Comparison of ENCODE assay signal across 8 cellular contexts in the genomic region with DNA sequence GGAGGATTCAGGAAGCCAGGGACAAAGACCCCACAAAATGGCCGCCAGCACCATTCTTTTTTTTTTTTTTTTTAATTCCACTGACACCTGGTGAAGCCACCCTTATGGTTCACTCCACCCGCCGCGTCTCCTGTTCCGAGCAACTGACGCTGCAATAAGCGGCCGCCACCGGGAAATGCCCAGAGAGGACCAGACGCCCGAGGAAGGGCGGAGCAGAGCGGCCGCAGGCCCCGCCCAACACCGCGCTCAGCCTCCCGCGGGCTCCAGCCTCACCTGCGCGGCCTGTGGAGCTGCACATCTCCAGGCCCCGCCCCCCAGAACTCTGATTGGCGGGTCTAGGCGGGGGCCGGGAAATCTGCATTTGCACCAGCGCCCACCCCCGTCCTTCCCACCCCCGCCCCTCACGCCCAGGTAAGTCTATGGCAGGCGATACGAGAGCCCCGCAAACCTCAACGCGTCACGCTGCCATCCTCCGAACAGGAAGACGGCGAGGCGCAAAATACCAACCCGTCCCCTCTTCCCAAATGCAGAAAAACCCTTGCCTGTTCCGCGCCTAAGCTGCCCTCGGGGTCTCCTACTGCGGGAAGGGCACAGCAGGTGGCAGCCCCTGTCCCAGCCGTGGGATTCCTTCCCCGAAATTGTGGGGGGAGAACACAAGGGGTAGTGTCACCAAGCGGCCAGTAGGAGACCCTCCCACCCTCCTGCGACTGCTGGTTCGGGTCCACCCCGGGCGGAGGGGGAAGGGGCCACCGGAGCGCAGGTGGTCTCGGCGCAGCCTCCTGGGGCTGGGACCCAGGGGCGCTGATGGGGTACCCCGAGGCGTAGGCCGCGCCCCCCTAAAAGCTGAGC. TPM values are rescaled to one million over a fixed set of nuclear protein-coding genes. Genes with fewer than 3 reads are reported as not detected.
DNase-seq lines count a peak whose midpoint lies in the region; ATAC-seq and TF ChIP-seq lines count a peak whose summit lies in the region.

No MANE protein-coding gene starts in this region.

- peak; percentile 64 for TF ChIP-seq CTCF in HFFc6 (IDR thresholded peaks at IDR 0.05)
- TF ChIP-seq CTCF in neutrophil (IDR thresholded peaks at IDR 0.05) = no peak
- peak; percentile 22 to 36 for TF ChIP-seq CTCF in tibial artery (IDR thresholded peaks at IDR 0.05)

- H3K4me3 Mint-ChIP-seq in HFFc6 = peak overlapping the region; percentile 86
- peak overlapping the region; percentile 65 for H3K4me3 Mint-ChIP-seq in activated naive CD4-positive, alpha-beta T cell treated with anti-CD3 and anti-CD28 coated beads, Interleukin-2, amount 50 U/mL, for 24 hours

- ATAC-seq in Right ventricle myocardium superior (ENCODE audit: poor library complexity) (peak; percentile 97), HG03565 (IDR thresholded peaks at IDR 0.05; ENCODE audit: unreplicated experiment) (no peak)

- H3K4me3 ChIP-seq in BLaER1 = peak overlapping the region; percentile 62
- peak overlapping the region; percentile 64 to 84 for H3K4me3 ChIP-seq in neutrophil (ENCODE audit: low read depth in 1 of 2, low read length in 1 of 2)
- peak overlapping the region; percentile 78 to 96 for H3K4me3 ChIP-seq in tibial artery

- H3K9me3 Mint-ChIP-seq in HFFc6 = no peaks in the 10 kb centered on the region
- no peaks in the 10 kb centered on the region for H3K9me3 Mint-ChIP-seq in activated naive CD4-positive, alpha-beta T cell treated with anti-CD3 and anti-CD28 coated beads, Interleukin-2, amount 50 U/mL, for 24 hours

- H3K9ac ChIP-seq in BLaER1 = no peak overlapping the region

- H3K27me3 Mint-ChIP-seq in HFFc6 (ENCODE audit: insufficient read depth) = no peaks in the 10 kb centered on the region
- H3K27me3 Mint-ChIP-seq in activated naive CD4-positive, alpha-beta T cell treated with anti-CD3 and anti-CD28 coated beads, Interleukin-2, amount 50 U/mL, for 24 hours = peaks cover 31% of the 10 kb centered on the region

- H3K9me3 ChIP-seq in BLaER1 (0 out of 2 replicates have a peak, but pooled peaks cover 4% of the 10 kb centered on the region), neutrophil (no peaks in the 10 kb centered on the region), tibial artery (no peaks in the 10 kb centered on the region)

- H3K36me3 Mint-ChIP-seq in HFFc6 (ENCODE audit: low read depth) = no peaks in the 10 kb centered on the region
- H3K36me3 Mint-ChIP-seq in activated naive CD4-positive, alpha-beta T cell treated with anti-CD3 and anti-CD28 coated beads, Interleukin-2, amount 50 U/mL, for 24 hours = no peaks in the 10 kb centered on the region

- H3K27ac Mint-ChIP-seq in HFFc6 = no peak overlapping the region
- H3K27ac Mint-ChIP-seq in activated naive CD4-positive, alpha-beta T cell treated with anti-CD3 and anti-CD28 coated beads, Interleukin-2, amount 50 U/mL, for 24 hours = no peak overlapping the region

- peaks cover 24% of the 10 kb centered on the region for H3K4me1 Mint-ChIP-seq in HFFc6 (ENCODE audit: low read depth)
- H3K4me1 Mint-ChIP-seq in activated naive CD4-positive, alpha-beta T cell treated with anti-CD3 and anti-CD28 coated beads, Interleukin-2, amount 50 U/mL, for 24 hours = peaks cover 9% of the 10 kb centered on the region

- H4K20me1 ChIP-seq in BLaER1 = no peaks in the 10 kb centered on the region

- H3K27me3 ChIP-seq in BLaER1 = no peaks in the 10 kb centered on the region
- H3K27me3 ChIP-seq in neutrophil = peaks cover 50% of the 10 kb centered on the region
- H3K27me3 ChIP-seq in tibial artery = no peaks in the 10 kb centered on the region

- H3K36me3 ChIP-seq in BLaER1 (no peaks in the 10 kb centered on the region), neutrophil (no peaks in the 10 kb centered on the region), tibial artery (no peaks in the 10 kb centered on the region)

- peak overlapping the region; percentile 65 for H3K4me2 ChIP-seq in BLaER1

- H3K27ac ChIP-seq in BLaER1 = no peak overlapping the region
- H3K27ac ChIP-seq in neutrophil = peak overlapping the region; percentile 31
- peak overlapping the region; percentile 76 to 87 for H3K27ac ChIP-seq in tibial artery

- intact Hi-C loops in Right ventricle myocardium superior (cut with DNase I) = no loop called here
- intact Hi-C loops in tibial artery (cut with DNase I; ENCODE audit: low total_unique reads) = no loop called here

- DNase-seq in HFFc6 (no peak), NCI-H82 treated with DMSO at 0.1 percent for 48 hours (lab: John Stamatoyannopoulos, UW; ENCODE audit: unreplicated experiment) (peak; percentile 72), Right ventricle myocardium superior (peak; percentile 82), tibial artery (peak; percentile 66 to 82)

- peaks cover 25% of the 10 kb centered on the region for H3K4me1 ChIP-seq in BLaER1
- peaks cover 37 to 50% of the 10 kb centered on the region in 2 experiments for H3K4me1 ChIP-seq in neutrophil (ENCODE audit: control insufficient read depth in 1 of 2, insufficient read depth in 1 of 2, low read depth in 1 of 2, low read length in 1 of 2)
- H3K4me1 ChIP-seq in tibial artery = peaks cover 0 to 8% (median 2%) of the 10 kb centered on the region in 4 donors

RNA-seq across cellular contexts. Expression of gene ATP9A, which starts 0.9 kb away (rescaled TPM):
- 10 to 100 TPM; 21.4 to 34.0 (median 22.8) TPM for total RNA-seq in HFFc6 (2021; fragmentation: NEBNext Ultra II Directional; extraction: Animal tissue kit (Norgen Biotek cat#: 25700))
- 18.0 TPM for total RNA-seq in Right ventricle myocardium superior

RNA-seq across cellular contexts. Expression of gene SALL4, which starts 35.1 kb away (rescaled TPM):
- under 1 TPM; 0.29 to 0.81 (median 0.36) TPM for total RNA-seq in HFFc6 (2021; fragmentation: NEBNext Ultra II Directional; extraction: Animal tissue kit (Norgen Biotek cat#: 25700))
- total RNA-seq in Right ventricle myocardium superior = 0.03 TPM
